In the genomic region with DNA sequence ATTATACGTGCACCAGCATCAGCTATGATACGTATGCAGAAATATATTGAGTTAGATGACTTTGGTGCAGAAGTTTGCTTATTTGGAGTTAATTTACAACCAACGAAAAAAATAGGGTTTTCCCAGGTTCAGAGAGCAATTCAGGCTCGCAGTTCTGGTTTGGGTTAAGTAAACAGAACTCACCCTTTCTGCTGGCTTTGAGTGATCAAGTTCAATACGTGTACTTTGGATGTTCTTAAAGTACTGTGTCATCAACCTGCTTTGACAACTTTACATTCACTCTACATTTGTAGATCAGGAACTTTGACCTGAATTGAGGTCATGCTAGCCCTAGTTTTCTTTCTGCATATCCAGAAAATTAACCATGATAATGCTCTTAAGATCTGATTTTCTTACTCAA, we compare ENCODE assay signal across 28 cellular contexts. TPM values are rescaled to one million over a fixed set of nuclear protein-coding genes. Genes with fewer than 3 reads are reported as not detected.
A peak's percentile ranks its signal among the peaks of the same experiment; 100 is the strongest.
DNase-seq lines count a peak whose midpoint lies in the region; ATAC-seq, FAIRE-seq and TF ChIP-seq lines count a peak whose summit lies in the region.
"Had no signal": no experiment of that assay in that cellular context is flagged by ENCODE, and none has a peak within 500 bp of the region (broad histone marks: within the 10 kb centered on the region; RNA-seq: fewer than 3 reads in every experiment).

No MANE protein-coding gene starts in this region.

- no TSS peak for BruUV-seq in HepG2 (replicated peaks; lab: Mats Ljungman, UMichigan)

- H3K27me3 ChIP-seq in duodenal mucosa (ENCODE audit: control insufficient read depth in 1 of 2, insufficient read depth in 2 of 2, low read length in 2 of 2) (no peaks in the 10 kb centered on the region), HepG2 (ENCODE audit: control insufficient read depth in 1 of 2, insufficient read depth in 2 of 2, low read length in 2 of 2) (no peaks in the 10 kb centered on the region)
- H3K27me3 ChIP-seq: BE2C had no signal

- intact Hi-C loops in HepG2 (cut with micrococcal nuclease; ENCODE audit: unreplicated experiment) = no loop called here

- FAIRE-seq in HepG2 (lab: Jason Lieb, UNC) = peak; percentile 57
- FAIRE-seq: GM12892, GM18507, K562 had no signal

- no peaks in the 10 kb centered on the region for H3K36me3 ChIP-seq in HEK293 (ENCODE audit: control insufficient read depth in 2 of 2, insufficient read depth in 1 of 2, low read length in 2 of 2)
- H3K36me3 ChIP-seq in duodenal mucosa (ENCODE audit: control insufficient read depth in 1 of 2, insufficient read depth in 2 of 2, low read length in 2 of 2) = no peaks in the 10 kb centered on the region
- no peaks in the 10 kb centered on the region for H3K36me3 ChIP-seq in HepG2 (replicated peaks in 1 of 2; ENCODE audit: control insufficient read depth in 1 of 2, insufficient read depth in 2 of 2, low read length in 2 of 2)
- H3K36me3 ChIP-seq: BE2C had no signal

- H3K27ac ChIP-seq in HEK293 (ENCODE audit: extremely low read depth, low read depth, low read length) = no peak overlapping the region
- H3K27ac ChIP-seq in duodenal mucosa (ENCODE audit: low read depth, low read length) = no peak overlapping the region
- H3K27ac ChIP-seq in HepG2 (ENCODE audit: extremely low read length, insufficient read depth, low read length) = peak overlapping the region; percentile 55
- H3K27ac ChIP-seq: HL-60 had no signal

- no peak for TF ChIP-seq POLR2A in HepG2 (IDR thresholded peaks at IDR 0.05; ENCODE audit: insufficient read depth in 1 of 2, low read depth in 2 of 2, low read length in 2 of 2)

- no peak for TF ChIP-seq RAD21 in HepG2 (CRISPR knock-in tag; IDR thresholded peaks at IDR 0.05)

- H3K4me3 ChIP-seq in HEK293 (ENCODE audit: low read depth, low read length) (no peak overlapping the region), duodenal mucosa (ENCODE audit: low read depth in 1 of 2, low read length in 2 of 2) (peak overlapping the region; percentile 26 to 32), HepG2 (replicated peaks in 1 of 3; ENCODE audit: insufficient read depth in 1 of 3, low read depth in 2 of 3, low read length in 3 of 3) (peak overlapping the region in 1 of 3 experiments; percentile 19; a peak in 2 of 6 replicates)
- H3K4me3 ChIP-seq: K562 had no signal

- DNase-seq in HepG2 (ENCODE audit: low spot score) (peak; percentile 85), mucosa of gallbladder (ENCODE audit: low spot score) (peak; percentile 34), NCI-H1105 (lab: John Stamatoyannopoulos, UW) (no peak)
- no peak for DNase-seq in stimulated activated naive CD8-positive, alpha-beta T cell treated with anti-CD3 and anti-CD28 coated beads, Interleukin-15, Interleukin-2, amounts not matched to agents 100 U/mL and 50 U/mL, for 24 hours
- no peak for DNase-seq in activated CD4-positive, CD25-positive, alpha-beta regulatory T cell treated with anti-CD3 and anti-CD28 coated beads, Interleukin-2, amount 50 U/mL, for 72 hours
- DNase-seq: ACHN; BE2C; C1 segment of cervical spinal cord; CD4-positive, CD25-positive, alpha-beta regulatory T cell; CD8-positive, alpha-beta memory T cell; COR-L47; DMS 273 treated with DMSO at 0.1 percent for 48 hours; DMS79; GDM1; GOT3; H7; IMR-90 had no signal

- CTCF ChIA-PET in HEK293 (lab: Yijun Ruan, JAX) (no interaction called here), HepG2 (lab: Yijun Ruan, JAX; ENCODE audit: low intra/inter-chr PET ratio, low total read pairs) (no interaction called here)

- H3K9me3 ChIP-seq in HEK293 (ENCODE audit: control insufficient read depth, insufficient read depth, low read depth, low read length) (no peaks in the 10 kb centered on the region), duodenal mucosa (ENCODE audit: control insufficient read depth in 1 of 2, low read length in 2 of 2) (no peaks in the 10 kb centered on the region), HepG2 (ENCODE audit: low read length) (no peaks in the 10 kb centered on the region)
- H3K9me3 ChIP-seq: BE2C had no signal

- no peaks in the 10 kb centered on the region for H3K79me2 ChIP-seq in HepG2 (ENCODE audit: insufficient read depth, low read length)

- no peak overlapping the region for H3K9ac ChIP-seq in duodenal mucosa (ENCODE audit: low read depth in 1 of 2, low read length in 2 of 2)
- no peak overlapping the region for H3K9ac ChIP-seq in HepG2 (ENCODE audit: insufficient read depth, low read depth, low read length)

- H3K4me1 ChIP-seq in HEK293 (ENCODE audit: control insufficient read depth, insufficient read depth, low read length) = no peaks in the 10 kb centered on the region
- peaks cover 3 to 10% of the 10 kb centered on the region in 2 donors for H3K4me1 ChIP-seq in duodenal mucosa (ENCODE audit: control insufficient read depth in 1 of 2, insufficient read depth in 2 of 2, low read length in 2 of 2)
- H3K4me1 ChIP-seq in HepG2 (ENCODE audit: insufficient read depth, low read length) = peaks cover 56% of the 10 kb centered on the region
- H3K4me1 ChIP-seq: BE2C had no signal

- 0% methylated on average over 5 of the region's 5 CpGs for WGBS in HepG2 (ENCODE audit: low lambda C conversion rate)

- H2AFZ ChIP-seq in HepG2 (ENCODE audit: low read length) = no peak overlapping the region

- in situ Hi-C loops in HepG2 (cut with HindIII; ENCODE audit: extremely low pct_ligation_motif_present, low pct_unique_long_range_greater_than_20kb) = no loop called here

- TF ChIP-seq CTCF in HEK293 (tag by site-specific recombination; IDR thresholded peaks at IDR 0.05) (no peak), HepG2 (CRISPR knock-in tag; IDR thresholded peaks at IDR 0.05) (no peak)

- H3K4me2 ChIP-seq in HepG2 (ENCODE audit: low read depth, low read length) = peak overlapping the region; percentile 68

- ATAC-seq in HepG2 = peak; percentile 96
- no peak for ATAC-seq in stimulated activated naive CD8-positive, alpha-beta T cell treated with anti-CD3 and anti-CD28 coated beads, Interleukin-15, Interleukin-2, amounts not matched to agents 100 U/mL and 50 U/mL, for 24 hours
- no peak for ATAC-seq in HG03442 (IDR thresholded peaks at IDR 0.05; ENCODE audit: unreplicated experiment)
- ATAC-seq: HCT116, K562 had no signal

- peak in 1 of 2 experiments; percentile 88; a peak in 2 of 4 replicates for TF ChIP-seq EP300 in HepG2 (IDR thresholded peaks at IDR 0.05; ENCODE audit: low read depth in 2 of 2, low read length in 2 of 2)
- no peak for TF ChIP-seq EP300 in HepG2 (CRISPR knock-in tag; IDR thresholded peaks at IDR 0.05; ENCODE audit: borderline replicate concordance)

- POLR2A ChIA-PET in HEK293 (lab: Yijun Ruan, JAX) = no interaction called here
- POLR2A ChIA-PET in HepG2 (lab: Yijun Ruan, JAX) = interaction anchor here (1.0 to 1.1 kb wide), 2 partner anchors 18 to 51 kb away, joined by 3 to 4 read pairs; a partner anchor contains a TSS

- H4K20me1 ChIP-seq in HepG2 (ENCODE audit: insufficient read depth, low read length) = no peaks in the 10 kb centered on the region

RNA-seq across cellular contexts. Expression of a gene that starts 40.7 kb away (rescaled TPM):
- not detected in 2 replicates for total RNA-seq in HepG2 (2016; rRNA removed; fragmentation: Illumina TruSeq; extraction: Trizol)
- not detected in 2 replicates for total RNA-seq in HepG2 (2016; cell fraction: cytosol; rRNA removed; fragmentation: Illumina TruSeq; extraction: Trizol; ENCODE audit: low read depth)
- total RNA-seq in HepG2 (2016; cell fraction: insoluble cytoplasmic fraction; rRNA removed; fragmentation: Illumina TruSeq; extraction: Trizol) = not detected in 2 replicates
- not detected in 2 replicates for total RNA-seq in HepG2 (2016; cell fraction: membrane; rRNA removed; fragmentation: Illumina TruSeq; extraction: Trizol)
- total RNA-seq in HepG2 (2016; cell fraction: nucleus; rRNA removed; fragmentation: Illumina TruSeq; extraction: Trizol) = not detected in 2 replicates
- not detected in 2 replicates for polyA plus RNA-seq in HepG2 (2011; rRNA removed)
- polyA plus RNA-seq in HepG2 (2011; cell fraction: cytosol; rRNA removed) = not detected in 2 replicates
- polyA plus RNA-seq in HepG2 (2011; cell fraction: nucleus; rRNA removed) = 0.05 TPM in 1 of 2 replicates, not detected in the other
- 0.09 TPM in 1 of 2 replicates, not detected in the other for polyA plus RNA-seq in HepG2 (2012)
- polyA plus RNA-seq in HepG2 (2016; cell fraction: cytosol; fragmentation: Illumina TruSeq; extraction: Trizol; ENCODE audit: low read depth) = not detected in 2 replicates
- polyA plus RNA-seq in HepG2 (2016; cell fraction: insoluble cytoplasmic fraction; fragmentation: Illumina TruSeq; extraction: Trizol; ENCODE audit: low read depth) = not detected in 2 replicates
- not detected in 2 replicates for polyA plus RNA-seq in HepG2 (2016; cell fraction: membrane; fragmentation: Illumina TruSeq; extraction: Trizol; ENCODE audit: low read depth)
- polyA plus RNA-seq in HepG2 (2016; cell fraction: nucleus; fragmentation: Illumina TruSeq; extraction: Trizol; ENCODE audit: insufficient read depth, low read depth) = 0.29 TPM in 1 of 2 replicates, not detected in the other
- not detected in 2 replicates for polyA minus RNA-seq in HepG2 (2011; rRNA and poly(A)+ RNA removed; ENCODE audit: low replicate concordance)
- not detected in 2 replicates for polyA minus RNA-seq in HepG2 (2011; cell fraction: cytosol; rRNA and poly(A)+ RNA removed)
- polyA minus RNA-seq in HepG2 (2011; cell fraction: nucleus; rRNA and poly(A)+ RNA removed) = not detected in 2 replicates
- 0.75 TPM for total RNA-seq in mucosa of gallbladder
- total RNA-seq: A172; CD4-positive, CD25-positive, alpha-beta regulatory T cell; CD8-positive, alpha-beta memory T cell; Daoy; H7; HT1080; IMR-90; K562 had no signal
- polyA plus RNA-seq: CD4-positive, CD25-positive, alpha-beta regulatory T cell; CD8-positive, alpha-beta memory T cell; IMR-90 had no signal

RNA-seq across cellular contexts. Expression of a gene that starts 51.8 kb away (rescaled TPM):
- total RNA-seq in HepG2 (2016; rRNA removed; fragmentation: Illumina TruSeq; extraction: Trizol) = 52.5 and 70.7 TPM in 2 replicates
- total RNA-seq in HepG2 (2016; cell fraction: cytosol; rRNA removed; fragmentation: Illumina TruSeq; extraction: Trizol; ENCODE audit: low read depth) = 25.2 and 26.8 TPM in 2 replicates
- total RNA-seq in HepG2 (2016; cell fraction: insoluble cytoplasmic fraction; rRNA removed; fragmentation: Illumina TruSeq; extraction: Trizol) = 52.8 and 69.9 TPM in 2 replicates
- 46.9 and 48.3 TPM in 2 replicates for total RNA-seq in HepG2 (2016; cell fraction: membrane; rRNA removed; fragmentation: Illumina TruSeq; extraction: Trizol)
- 26.3 and 28.6 TPM in 2 replicates for total RNA-seq in HepG2 (2016; cell fraction: nucleus; rRNA removed; fragmentation: Illumina TruSeq; extraction: Trizol)
- polyA plus RNA-seq in HepG2 (2011; rRNA removed) = 20.1 and 28.7 TPM in 2 replicates
- 10.2 and 15.7 TPM in 2 replicates for polyA plus RNA-seq in HepG2 (2011; cell fraction: cytosol; rRNA removed)
- polyA plus RNA-seq in HepG2 (2011; cell fraction: nucleus; rRNA removed) = 7.6 and 12.3 TPM in 2 replicates
- polyA plus RNA-seq in HepG2 (2012) = 29.6 and 38.6 TPM in 2 replicates
- 26.9 and 35.4 TPM in 2 replicates for polyA plus RNA-seq in HepG2 (2016; cell fraction: cytosol; fragmentation: Illumina TruSeq; extraction: Trizol; ENCODE audit: low read depth)
- 89.5 and 100 TPM in 2 replicates for polyA plus RNA-seq in HepG2 (2016; cell fraction: insoluble cytoplasmic fraction; fragmentation: Illumina TruSeq; extraction: Trizol; ENCODE audit: low read depth)
- 41.3 and 43.4 TPM in 2 replicates for polyA plus RNA-seq in HepG2 (2016; cell fraction: membrane; fragmentation: Illumina TruSeq; extraction: Trizol; ENCODE audit: low read depth)
- polyA plus RNA-seq in HepG2 (2016; cell fraction: nucleus; fragmentation: Illumina TruSeq; extraction: Trizol; ENCODE audit: insufficient read depth, low read depth) = 57.8 and 58.2 TPM in 2 replicates
- 3.6 and 4.8 TPM in 2 replicates for polyA minus RNA-seq in HepG2 (2011; rRNA and poly(A)+ RNA removed; ENCODE audit: low replicate concordance)
- 9.1 and 10.1 TPM in 2 replicates for polyA minus RNA-seq in HepG2 (2011; cell fraction: cytosol; rRNA and poly(A)+ RNA removed)
- 15.5 and 19.0 TPM in 2 replicates for polyA minus RNA-seq in HepG2 (2011; cell fraction: nucleus; rRNA and poly(A)+ RNA removed)
- 26.8 TPM for total RNA-seq in mucosa of gallbladder

Comparison
In these comparisons a context has a peak if more than half of its experiments do, and no peak if none do; other contexts are left out.
1. DNase-seq: peak in HepG2 (single experiment) and mucosa of gallbladder (single experiment); none in NCI-H1105 (single experiment), stimulated activated naive CD8-positive, alpha-beta T cell treated with anti-CD3 and anti-CD28 coated beads, Interleukin-15, Interleukin-2, amounts not matched to agents 100 U/mL and 50 U/mL, for 24 hours (single experiment) and activated CD4-positive, CD25-positive, alpha-beta regulatory T cell treated with anti-CD3 and anti-CD28 coated beads, Interleukin-2, amount 50 U/mL, for 72 hours (single experiment).